1 cellular context compared by ENCODE assay signal in genomic region chrX:19270727-19271126, GRCh38.
TF ChIP-seq lines count a peak whose summit lies in the region.

No MANE protein-coding gene starts in this region.

TF ChIP-seq in A549, 52 proteins besides CTCF, POLR2A, EP300 and RAD21 (continued from another document):
- no peak for TF ChIP-seq REST (IDR thresholded peaks at IDR 0.05)
